1 cellular context compared by ENCODE assay signal in genomic region chr12:3233813-3234212, GRCh38.
TF ChIP-seq lines count a peak whose summit lies in the region.

No MANE protein-coding gene starts in this region.

TF ChIP-seq in WTC11, 78 proteins besides CTCF, POLR2A, EP300 and RAD21 (continued from another document):
- TF ChIP-seq ZNF532 (CRISPR knock-in tag; IDR thresholded peaks at IDR 0.05; ENCODE audit: borderline replicate concordance) (no peak), FOXP1 (CRISPR knock-in tag; IDR thresholded peaks at IDR 0.05; ENCODE audit: borderline replicate concordance) (no peak), IRF1 (CRISPR knock-in tag; IDR thresholded peaks at IDR 0.05) (no peak), SOX15 (CRISPR knock-in tag; IDR thresholded peaks at IDR 0.05) (no peak), KAT7 (CRISPR knock-in tag; IDR thresholded peaks at IDR 0.05; ENCODE audit: borderline replicate concordance) (no peak), SMAD4 (CRISPR knock-in tag; IDR thresholded peaks at IDR 0.05) (no peak), IRF2 (CRISPR knock-in tag; IDR thresholded peaks at IDR 0.05; ENCODE audit: borderline replicate concordance, low read depth) (no peak), CREM (CRISPR knock-in tag; IDR thresholded peaks at IDR 0.05) (no peak), MAX (CRISPR knock-in tag; IDR thresholded peaks at IDR 0.05) (no peak), NFYB (CRISPR knock-in tag; conservative IDR thresholded peaks at IDR 0.05; ENCODE audit: low read depth) (no peak), NFATC4 (CRISPR knock-in tag; IDR thresholded peaks at IDR 0.05) (no peak)
- TF ChIP-seq, protein P1, sequence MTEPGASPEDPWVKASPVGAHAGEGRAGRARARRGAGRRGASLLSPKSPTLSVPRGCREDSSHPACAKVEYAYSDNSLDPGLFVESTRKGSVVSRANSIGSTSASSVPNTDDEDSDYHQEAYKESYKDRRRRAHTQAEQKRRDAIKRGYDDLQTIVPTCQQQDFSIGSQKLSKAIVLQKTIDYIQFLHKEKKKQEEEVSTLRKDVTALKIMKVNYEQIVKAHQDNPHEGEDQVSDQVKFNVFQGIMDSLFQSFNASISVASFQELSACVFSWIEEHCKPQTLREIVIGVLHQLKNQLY (CRISPR knock-in tag; IDR thresholded peaks at IDR 0.05), result no peak
